Comparison of ENCODE assay signal across 4 cellular contexts in the genomic region with DNA sequence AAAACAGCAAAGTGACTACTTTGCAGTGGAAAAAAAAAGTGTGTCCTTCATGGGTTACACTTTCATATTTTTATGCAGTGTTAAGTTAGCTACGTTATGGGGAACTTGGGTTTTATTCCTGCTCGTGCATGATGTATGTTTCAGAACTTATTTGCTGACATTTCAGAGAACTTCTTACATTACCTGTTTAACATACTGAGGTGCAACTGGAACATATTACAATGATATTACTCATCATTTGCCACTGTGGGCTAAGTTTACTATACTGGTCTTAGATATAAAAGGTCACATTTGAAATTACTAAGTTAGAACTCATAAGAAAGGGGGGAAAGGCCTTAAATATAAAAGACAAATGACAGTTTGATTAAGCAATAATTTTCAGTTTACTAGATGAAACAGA. TPM values are rescaled to one million over a fixed set of nuclear protein-coding genes. Genes with fewer than 3 reads are reported as not detected.
"Had no signal": no experiment of that assay in that cellular context is flagged by ENCODE, and none has a peak within 500 bp of the region (broad histone marks: within the 10 kb centered on the region; RNA-seq: fewer than 3 reads in every experiment).

No MANE protein-coding gene starts in this region.

RNA-seq across cellular contexts. Expression of gene TMEM225B, which starts 39.3 kb away (rescaled TPM):
- total RNA-seq: left ventricle myocardium superior, mammary epithelial cell had no signal
- polyA plus RNA-seq: mammary epithelial cell had no signal

RNA-seq across cellular contexts. Expression of gene CYP3A5, which starts 42.4 kb away (rescaled TPM):
- total RNA-seq: dermis microvascular lymphatic vessel endothelial cell, mammary epithelial cell, smooth muscle cell had no signal
